ENCODE assay signal across 1 cellular context in genomic region chr5:139745800-139746690, GRCh38.
A peak's percentile ranks its signal among the peaks of the same experiment; 100 is the strongest.
TF ChIP-seq lines count a peak whose summit lies in the region.

No MANE protein-coding gene starts in this region.

TF ChIP-seq in HepG2, 621 proteins besides CTCF, POLR2A, EP300 and RAD21 (continued from another document):
- TF ChIP-seq ARID5B (CRISPR knock-in tag; IDR thresholded peaks at IDR 0.05) (peak; percentile 43), SYNCRIP (IDR thresholded peaks at IDR 0.05; ENCODE audit: insufficient read depth, low read depth, low read length) (no peak), KDM5B (CRISPR knock-in tag; IDR thresholded peaks at IDR 0.05; ENCODE audit: borderline replicate concordance) (0 out of 2 replicates have a peak, but pooled peaks have one; percentile 25), SALL1 (CRISPR knock-in tag; IDR thresholded peaks at IDR 0.05) (peak; percentile 55; the same call in 1 of the 2 replicates), DBP (CRISPR knock-in tag; IDR thresholded peaks at IDR 0.05; ENCODE audit: not compliant biosample characterization) (no peak), TBP (CRISPR knock-in tag; IDR thresholded peaks at IDR 0.05) (no peak), XBP1 (CRISPR knock-in tag; IDR thresholded peaks at IDR 0.05) (no peak), RARG (CRISPR knock-in tag; IDR thresholded peaks at IDR 0.05; ENCODE audit: low read depth) (no peak), ZNF12 (CRISPR knock-in tag; IDR thresholded peaks at IDR 0.05) (no peak), HMG20B (CRISPR knock-in tag; conservative IDR thresholded peaks at IDR 0.05) (no peak), PHF21A (CRISPR knock-in tag; IDR thresholded peaks at IDR 0.05) (peak; percentile 72; the same call in 1 of the 2 replicates), SRSF4 (IDR thresholded peaks at IDR 0.05; ENCODE audit: low read depth, low read length, poor library complexity, severe bottlenecking) (no peak), MAF1 (CRISPR knock-in tag; IDR thresholded peaks at IDR 0.05; ENCODE audit: borderline replicate concordance) (no peak), ZNF256 (CRISPR knock-in tag; conservative IDR thresholded peaks at IDR 0.05) (peak; percentile 68; the same call in 1 of the 2 replicates), ZFP62 (CRISPR knock-in tag; IDR thresholded peaks at IDR 0.05) (no peak), PPARG (CRISPR knock-in tag; conservative IDR thresholded peaks at IDR 0.05) (no peak), ZMYM3 (CRISPR knock-in tag; IDR thresholded peaks at IDR 0.05) (peak; percentile 46; the same call in 1 of the 2 replicates), ONECUT2 (CRISPR knock-in tag; IDR thresholded peaks at IDR 0.05) (peak; percentile 88), SMARCE1 (IDR thresholded peaks at IDR 0.05; ENCODE audit: borderline replicate concordance) (no peak), SAFB2 (CRISPR knock-in tag; IDR thresholded peaks at IDR 0.05; ENCODE audit: borderline replicate concordance, low read depth) (no peak), ETS1 (CRISPR knock-in tag; IDR thresholded peaks at IDR 0.05) (no peak), STAT6 (CRISPR knock-in tag; IDR thresholded peaks at IDR 0.05; ENCODE audit: borderline replicate concordance) (no peak), ZNF761 (CRISPR knock-in tag; conservative IDR thresholded peaks at IDR 0.05) (no peak), REL (CRISPR knock-in tag; conservative IDR thresholded peaks at IDR 0.05) (0 out of 2 replicates have a peak, but pooled peaks have one; percentile 21)
